Comparison of ENCODE assay signal across 8 cellular contexts in the genomic region with DNA sequence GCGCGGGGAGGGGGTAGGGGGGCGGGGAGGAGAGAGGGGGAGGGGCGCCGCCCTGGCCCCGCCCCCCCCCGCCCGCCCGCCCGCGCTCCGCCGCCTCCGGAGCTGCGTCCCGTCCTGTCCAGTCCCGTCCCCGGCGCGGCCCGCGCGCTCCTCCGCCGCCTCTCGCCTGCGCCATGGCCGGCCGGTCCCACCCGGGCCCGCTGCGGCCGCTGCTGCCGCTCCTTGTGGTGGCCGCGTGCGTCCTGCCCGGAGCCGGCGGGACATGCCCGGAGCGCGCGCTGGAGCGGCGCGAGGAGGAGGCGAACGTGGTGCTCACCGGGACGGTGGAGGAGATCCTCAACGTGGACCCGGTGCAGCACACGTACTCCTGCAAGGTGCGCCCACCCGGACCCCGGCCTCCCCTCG. TPM values are rescaled to one million over a fixed set of nuclear protein-coding genes. Genes with fewer than 3 reads are reported as not detected.
A peak's percentile ranks its signal among the peaks of the same experiment; 100 is the strongest.
DNase-seq lines count a peak whose midpoint lies in the region; ATAC-seq and TF ChIP-seq lines count a peak whose summit lies in the region.

A gene (plus strand): TSS at position 121 of the 405 bp plus-strand sequence. CDS start 53 bp downstream, at position 174.

- H3K4me1 Mint-ChIP-seq in T-cell (peaks cover 4 to 23% (median 15%) of the 10 kb centered on the region in 3 donors), neural crest cell (peaks cover 20% of the 10 kb centered on the region)

- H3K36me3 ChIP-seq in fibroblast of lung (ENCODE audit: control insufficient read depth, insufficient read depth, low read length) = peaks cover 9% of the 10 kb centered on the region

- H3K36me3 Mint-ChIP-seq in T-cell = no peaks in the 10 kb centered on the region
- H3K36me3 Mint-ChIP-seq in neural crest cell (ENCODE audit: low read depth) = no peaks in the 10 kb centered on the region

- H4K20me1 ChIP-seq in fibroblast of lung (ENCODE audit: control insufficient read depth, extremely low read depth, insufficient read depth, low read length) = no peaks in the 10 kb centered on the region

- TF ChIP-seq CTCF in fibroblast of lung (conservative IDR thresholded peaks at IDR 0.05 in 1 of 2, IDR thresholded peaks at IDR 0.05 in 1 of 2; ENCODE audit: low read depth in 1 of 2, low read length in 2 of 2) (no peak), neural crest cell (conservative IDR thresholded peaks at IDR 0.05) (no peak)

- H3K4me1 ChIP-seq in fibroblast of lung (ENCODE audit: control insufficient read depth, extremely low read depth, insufficient read depth, low read length) = peaks cover 5% of the 10 kb centered on the region

- POLR2A ChIA-PET in T-cell (lab: Charles Lee) = interaction anchor here in 1 of 2 donors (0.6 kb wide), 1 partner anchor 20 kb away, joined by 4 read pairs; no protein-coding TSS in a partner anchor

- H3K9me3 ChIP-seq in fibroblast of lung (ENCODE audit: control insufficient read depth, insufficient read depth, low read depth, low read length) = no peaks in the 10 kb centered on the region

- H3K27me3 ChIP-seq in fibroblast of lung (ENCODE audit: control insufficient read depth, insufficient read depth, low read length) = no peaks in the 10 kb centered on the region

- H3K9me3 Mint-ChIP-seq in T-cell (no peaks in the 10 kb centered on the region), neural crest cell (no peaks in the 10 kb centered on the region)

- no peak within 1 kb of the TSS for H3K27ac ChIP-seq in fibroblast of lung (ENCODE audit: insufficient read depth, low read length)

- peak; percentile 31 for ATAC-seq in HG02943 (IDR thresholded peaks at IDR 0.05; ENCODE audit: low read depth, unreplicated experiment)
- ATAC-seq in T-cell (replicated peaks in 1 of 4) = peak; percentile 34 to 43 (median 39)

- H3K9ac ChIP-seq in fibroblast of lung (ENCODE audit: insufficient read depth, low read length) = peak within 1 kb of the TSS; percentile 53

- peak within 1 kb of the TSS; percentile 28 to 61 (median 54) for H3K4me3 ChIP-seq in fibroblast of lung (replicated peaks in 1 of 4; ENCODE audit: control extremely low read depth in 1 of 4, insufficient read depth in 1 of 4, low read depth in 3 of 4, low read length in 4 of 4)

- H3K4me2 ChIP-seq in fibroblast of lung (ENCODE audit: extremely low read depth, insufficient read depth, low read length) = peak within 1 kb of the TSS; percentile 71

- H2AFZ ChIP-seq in fibroblast of lung (ENCODE audit: low read length) = peak within 1 kb of the TSS; percentile 53

- peak within 1 kb of the TSS; percentile 57 to 65 (median 63) for H3K4me3 Mint-ChIP-seq in T-cell
- H3K4me3 Mint-ChIP-seq in neural crest cell = peak within 1 kb of the TSS; percentile 79

- no peaks in the 10 kb centered on the region for H3K79me2 ChIP-seq in fibroblast of lung (ENCODE audit: control insufficient read depth, insufficient read depth, low read length)

- CTCF ChIA-PET in T-cell (lab: Charles Lee) = interaction anchor here in 1 of 2 donors (0.6 kb wide), 1 partner anchor 13 kb away, joined by 4 read pairs; no protein-coding TSS in a partner anchor

- DNase-seq in stimulated activated CD4-positive, alpha-beta T cell treated with anti-CD3 and anti-CD28 coated beads, Interleukin-12 subunit alpha, Interleukin-12 subunit beta, amount 100 ng/mL, for 4 hours = peak; percentile 17
- DNase-seq in stimulated activated CD4-positive, alpha-beta T cell treated with anti-CD3 and anti-CD28 coated beads, Interleukin-15, amount 100 ng/mL, for 24 hours = no peak
- DNase-seq in T-cell = peak in 1 of 34 experiments; percentile 40
- no peak for DNase-seq in fibroblast of lung (ENCODE audit: low read depth in 2 of 2)
- DNase-seq in neural crest cell (ENCODE audit: low read depth, low spot score) = peak; percentile 30
- no peak for DNase-seq in middle frontal gyrus (ENCODE audit: extremely low spot score, low spot score)
- no peak for DNase-seq in SW480 (ENCODE audit: low spot score)

- no peaks in the 10 kb centered on the region for H3K27me3 Mint-ChIP-seq in T-cell
- H3K27me3 Mint-ChIP-seq in neural crest cell (ENCODE audit: low read depth) = no peaks in the 10 kb centered on the region

- H3K27ac Mint-ChIP-seq in T-cell (peak within 1 kb of the TSS in 1 of 2 donors; percentile 34), neural crest cell (ENCODE audit: unreplicated experiment) (no peak within 1 kb of the TSS)

RNA-seq across cellular contexts. Expression of the gene that starts here (rescaled TPM):
- total RNA-seq in T-cell (10 to 100 TPM in 2 of 5 donors, 1 to 10 TPM in 3; 6.0 to 16.3 (median 9.9) TPM), fibroblast of lung (38.3 and 50.9 TPM in 2 replicates), neural crest cell (192 and 203 TPM in 2 replicates)
- 15.6 and 20.7 TPM in 2 replicates for polyA plus RNA-seq in fibroblast of lung
- polyA plus RNA-seq in fibroblast of lung (2012) = 43.3 and 61.1 TPM in 2 replicates
- polyA minus RNA-seq in fibroblast of lung (ENCODE audit: low replicate concordance) = 28.0 and 70.5 TPM in 2 replicates

Comparison
In these comparisons a context has a peak if more than half of its experiments do, and no peak if none do; other contexts are left out.
1. DNase-seq: peak in stimulated activated CD4-positive, alpha-beta T cell treated with anti-CD3 and anti-CD28 coated beads, Interleukin-12 subunit alpha, Interleukin-12 subunit beta, amount 100 ng/mL, for 4 hours (single experiment) and neural crest cell (single experiment); none in stimulated activated CD4-positive, alpha-beta T cell treated with anti-CD3 and anti-CD28 coated beads, Interleukin-15, amount 100 ng/mL, for 24 hours (single experiment), fibroblast of lung (0 of 2), middle frontal gyrus (single experiment) and SW480 (single experiment).